ENCODE assay signal across 11 cellular contexts in the genomic region with DNA sequence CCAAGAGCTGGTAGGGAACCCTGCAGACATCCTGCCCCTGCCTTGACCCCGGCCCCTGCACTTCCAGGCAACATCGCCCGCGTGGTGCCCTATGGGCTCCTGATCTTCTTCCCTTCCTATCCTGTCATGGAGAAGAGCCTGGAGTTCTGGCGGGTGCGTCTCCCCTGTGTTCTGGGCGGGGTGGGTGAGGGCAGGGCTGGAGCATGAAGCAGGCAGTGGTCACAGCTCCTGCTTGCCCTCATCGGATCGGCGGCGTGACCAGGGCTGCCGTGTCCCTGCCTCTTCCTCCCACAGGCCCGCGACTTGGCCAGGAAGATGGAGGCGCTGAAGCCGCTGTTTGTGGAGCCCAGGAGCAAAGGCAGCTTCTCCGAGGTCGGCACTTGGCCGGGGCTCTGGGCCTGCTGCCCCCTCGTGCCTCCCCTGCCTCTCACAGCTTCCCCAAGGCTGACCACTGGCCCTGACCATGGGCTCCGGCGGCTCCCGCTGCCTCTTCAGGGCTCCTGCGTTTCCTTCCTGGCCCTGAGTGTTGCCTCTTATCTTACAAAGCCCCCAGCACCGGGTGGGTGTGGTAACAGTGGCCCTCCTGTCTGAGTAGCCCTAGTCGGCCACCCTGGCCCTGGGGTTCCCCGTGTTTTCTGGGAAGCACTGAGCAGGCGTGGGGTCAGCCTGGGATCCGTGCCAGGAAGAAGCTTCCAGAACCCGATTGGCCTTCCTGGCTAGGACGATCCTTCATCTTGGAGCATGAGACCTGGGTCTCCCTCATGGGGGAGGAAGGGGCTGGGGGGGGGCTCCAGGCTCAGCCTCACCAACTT. TPM values are rescaled to one million over a fixed set of nuclear protein-coding genes. Genes with fewer than 3 reads are reported as not detected.
A peak's percentile ranks its signal among the peaks of the same experiment; 100 is the strongest.
DNase-seq lines count a peak whose midpoint lies in the region; ATAC-seq and TF ChIP-seq lines count a peak whose summit lies in the region.
"Had no signal": no experiment of that assay in that cellular context is flagged by ENCODE, and none has a peak within 500 bp of the region (broad histone marks: within the 10 kb centered on the region; RNA-seq: fewer than 3 reads in every experiment).

No MANE protein-coding gene starts in this region.

- H3K4me3 ChIP-seq in tibial artery = no peak overlapping the region
- H3K4me3 ChIP-seq in mammary epithelial cell (replicated peaks in 1 of 3; ENCODE audit: insufficient read depth in 1 of 3, low read depth in 2 of 3, low read length in 3 of 3) = no peak overlapping the region

- dilution Hi-C loops in mammary epithelial cell (cut with HindIII; ENCODE audit: low sequenced_read_pairs) = no loop called here

- no peak overlapping the region for H3K9ac ChIP-seq in mammary epithelial cell (ENCODE audit: insufficient read depth, low read length)

- TF ChIP-seq CTCF in tibial artery (IDR thresholded peaks at IDR 0.05) (no peak), mammary epithelial cell (conservative IDR thresholded peaks at IDR 0.05 in 1 of 2, IDR thresholded peaks at IDR 0.05 in 1 of 2; ENCODE audit: extremely low read depth in 1 of 2, insufficient read depth in 1 of 2, low read depth in 1 of 2, low read length in 2 of 2) (no peak)

- ATAC-seq in stimulated activated naive CD8-positive, alpha-beta T cell treated with anti-CD3 and anti-CD28 coated beads, Interleukin-15, Interleukin-2, amounts not matched to agents 100 U/mL and 50 U/mL, for 24 hours = no peak
- ATAC-seq: activated naive CD8-positive, alpha-beta T cell treated with anti-CD3 and anti-CD28 coated beads, Interleukin-2, amount 50 U/mL, for 24 hours; stimulated activated naive CD8-positive, alpha-beta T cell treated with anti-CD3 and anti-CD28 coated beads, Interleukin-15, amount 100 ng/mL, for 72 hours had no signal

- no peak overlapping the region for H2AFZ ChIP-seq in mammary epithelial cell (ENCODE audit: low read depth, low read length)

- DNase-seq in tibial artery (no peak), mammary epithelial cell (no peak), activated gamma-delta T cell (lab: John Stamatoyannopoulos, UW) (no peak)
- no peak for DNase-seq in stimulated activated naive CD8-positive, alpha-beta T cell treated with anti-CD3 and anti-CD28 coated beads, Interleukin-15, Interleukin-2, amounts not matched to agents 100 U/mL and 50 U/mL, for 24 hours
- DNase-seq: activated naive CD8-positive, alpha-beta T cell treated with anti-CD3 and anti-CD28 coated beads, Interleukin-2, amount 50 U/mL, for 24 hours; NCI-H446; occipital lobe; stimulated activated CD4-positive, alpha-beta T cell treated with anti-CD3 and anti-CD28 coated beads, Interleukin-2, amount 100 ng/mL, for 48 hours had no signal

- intact Hi-C loops in tibial artery (cut with DNase I; ENCODE audit: low total_unique reads) = no loop called here
- intact Hi-C loops in mammary epithelial cell (cut with micrococcal nuclease) = no loop called here

- 86% methylated on average over 23 of the region's 31 CpGs for WGBS in mammary epithelial cell (ENCODE audit: low coverage, missing lambda C conversion rate)

- no peak overlapping the region for H3K4me2 ChIP-seq in mammary epithelial cell (ENCODE audit: insufficient read depth, low read depth, low read length)

- CTCF ChIA-PET in mammary epithelial cell (lab: Charles Lee; ENCODE audit: low non-redundant PET) = no interaction called here

- H3K36me3 ChIP-seq in tibial artery (peaks cover 0 to 18% (median 4%) of the 10 kb centered on the region in 3 donors), mammary epithelial cell (ENCODE audit: insufficient read depth, low read length) (no peaks in the 10 kb centered on the region)

- H3K9me3 ChIP-seq in tibial artery (no peaks in the 10 kb centered on the region), mammary epithelial cell (replicated peaks; ENCODE audit: insufficient read depth, low read length) (no peaks in the 10 kb centered on the region)

- in situ Hi-C loops in mammary epithelial cell (cut with MboI; ENCODE audit: low sequenced_read_pairs in 2 of 2) = no loop called here

- H3K27ac ChIP-seq in angular gyrus (ENCODE audit: low read depth, low read length) (peak overlapping the region; percentile 70), layer of hippocampus (ENCODE audit: low read depth, low read length) (peak overlapping the region; percentile 21), tibial artery (peak overlapping the region; percentile 38 to 57), mammary epithelial cell (ENCODE audit: insufficient read depth, low read depth, low read length) (no peak overlapping the region)

- H3K4me1 ChIP-seq in tibial artery (peaks cover 4 to 33% (median 22%) of the 10 kb centered on the region in 4 donors), mammary epithelial cell (ENCODE audit: insufficient read depth, low read length) (peaks cover 18% of the 10 kb centered on the region)

- H3K27me3 ChIP-seq in layer of hippocampus (ENCODE audit: control insufficient read depth, insufficient read depth, low read length) (no peaks in the 10 kb centered on the region), tibial artery (no peaks in the 10 kb centered on the region), mammary epithelial cell (ENCODE audit: insufficient read depth, low read length) (no peaks in the 10 kb centered on the region)

- no TSS peak for BruUV-seq in mammary epithelial cell (replicated peaks; lab: Mats Ljungman, UMichigan)

- H3K79me2 ChIP-seq in mammary epithelial cell (ENCODE audit: insufficient read depth, low read length) = no peaks in the 10 kb centered on the region

- H4K20me1 ChIP-seq in mammary epithelial cell (ENCODE audit: insufficient read depth, low read length) = no peaks in the 10 kb centered on the region

RNA-seq across cellular contexts. Expression of a gene that starts 8.0 kb away (rescaled TPM):
- total RNA-seq in mammary epithelial cell = 10 to 100 TPM in 1 of 2 donors, 1 to 10 TPM in 1; 8.3 to 76.5 TPM
- 461 TPM for polyA plus RNA-seq in mammary epithelial cell
- 35.7 TPM for polyA minus RNA-seq in mammary epithelial cell
- total RNA-seq: occipital lobe had no signal

RNA-seq across cellular contexts. Expression of a gene that starts 19.3 kb away (rescaled TPM):
- total RNA-seq in mammary epithelial cell = 10 to 100 TPM; 28.8 to 61.1 TPM
- polyA plus RNA-seq in mammary epithelial cell = 35.9 TPM
- 31.2 TPM for polyA minus RNA-seq in mammary epithelial cell

RNA-seq across cellular contexts. Expression of a gene that starts 19.4 kb away (rescaled TPM):
- total RNA-seq in mammary epithelial cell = 10 to 100 TPM; 11.8 to 20.9 TPM
- 13.2 TPM for polyA plus RNA-seq in mammary epithelial cell
- polyA minus RNA-seq in mammary epithelial cell = 6.8 TPM

RNA-seq across cellular contexts. Expression of a gene that starts 30.3 kb away (rescaled TPM):
- 10 to 100 TPM in 1 of 2 donors, 1 to 10 TPM in 1; 8.0 to 32.5 TPM for total RNA-seq in mammary epithelial cell
- 11.5 TPM for polyA plus RNA-seq in mammary epithelial cell
- polyA minus RNA-seq in mammary epithelial cell = 87.4 TPM

RNA-seq across cellular contexts. Expression of a gene that starts 35.2 kb away (rescaled TPM):
- 1 to 10 TPM; 7.5 to 8.5 TPM for total RNA-seq in mammary epithelial cell
- 15.2 TPM for polyA plus RNA-seq in mammary epithelial cell
- polyA minus RNA-seq in mammary epithelial cell = 10.4 TPM
